ENCODE assay signal across 1 cellular context in the genomic region with DNA sequence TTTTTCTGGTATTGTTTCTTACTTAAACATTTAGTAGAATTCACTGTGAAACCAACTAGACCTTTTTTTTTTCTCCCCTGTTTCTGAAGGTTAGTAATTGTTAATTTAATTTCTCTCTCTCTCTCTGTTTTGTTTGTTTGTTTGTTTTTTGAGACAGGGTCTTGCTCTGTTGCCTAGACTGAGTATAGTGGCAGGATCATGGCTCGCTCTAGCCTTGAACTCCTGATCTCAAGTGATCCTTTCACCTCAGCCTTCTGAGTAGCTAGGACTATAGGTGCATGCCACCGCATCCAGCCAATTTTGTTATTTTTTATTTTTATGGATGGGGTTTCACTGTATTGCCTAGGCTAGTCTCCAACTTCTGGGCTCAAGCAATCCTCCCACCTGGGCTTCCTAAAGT.
TF ChIP-seq lines count a peak whose summit lies in the region.

No MANE protein-coding gene starts in this region.

TF ChIP-seq in GM12878, 131 proteins besides CTCF, POLR2A, EP300 and RAD21:
- TF ChIP-seq SMAD1 (IDR thresholded peaks at IDR 0.05; ENCODE audit: low read depth, partially characterized antibody) (no peak), SREBF2 (IDR thresholded peaks at IDR 0.05; ENCODE audit: low read length) (no peak), YY1 (IDR thresholded peaks at IDR 0.05; ENCODE audit: low read depth, low read length) (0 out of 2 replicates have a peak, but pooled peaks have one; percentile 3), POLR2AphosphoS5 (IDR thresholded peaks at IDR 0.05; ENCODE audit: low read length) (no peak), EED (IDR thresholded peaks at IDR 0.05; ENCODE audit: low read depth) (no peak), IKZF1 (conservative IDR thresholded peaks at IDR 0.05) (no peak)
